In the genomic region with DNA sequence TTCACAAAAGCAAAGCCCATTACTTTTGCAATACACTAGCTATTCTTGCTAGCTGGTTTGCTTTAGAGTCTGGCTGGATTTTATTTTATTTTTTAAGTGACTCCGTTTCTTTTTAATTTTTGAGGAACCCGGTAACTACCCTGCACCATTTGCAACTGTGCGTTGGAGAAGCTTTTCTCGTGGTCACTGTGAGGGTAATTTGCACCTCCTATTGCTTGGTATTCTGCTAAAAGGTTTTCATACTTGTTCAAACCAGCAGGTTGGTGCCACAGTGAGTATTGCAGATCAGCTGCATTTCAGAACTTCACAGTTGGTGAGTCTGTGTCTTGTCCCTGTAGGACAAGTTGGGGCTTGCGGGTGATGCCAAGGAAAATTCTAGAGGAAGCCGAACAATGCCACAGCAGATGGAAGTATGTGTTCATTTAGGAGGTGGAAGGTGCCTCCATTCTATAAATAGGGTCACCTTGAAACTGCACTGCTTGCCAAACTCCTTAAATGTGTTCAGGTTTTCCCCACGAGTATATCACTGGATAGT, we compare ENCODE assay signal across 32 cellular contexts. TPM values are rescaled to one million over a fixed set of nuclear protein-coding genes. Genes with fewer than 3 reads are reported as not detected.
DNase-seq lines count a peak whose midpoint lies in the region; ATAC-seq, FAIRE-seq and TF ChIP-seq lines count a peak whose summit lies in the region.
"Had no signal": no experiment of that assay in that cellular context is flagged by ENCODE, and none has a peak within 500 bp of the region (broad histone marks: within the 10 kb centered on the region; RNA-seq: fewer than 3 reads in every experiment).

No MANE protein-coding gene starts in this region.

- no peaks in the 10 kb centered on the region for H3K36me3 ChIP-seq in CD8-positive, alpha-beta T cell (ENCODE audit: insufficient read depth, low read length)
- H3K36me3 ChIP-seq in keratinocyte (ENCODE audit: control insufficient read depth in 2 of 2, extremely low read depth in 1 of 2, insufficient read depth in 2 of 2, low read length in 2 of 2) (no peaks in the 10 kb centered on the region), SJCRH30 (no peaks in the 10 kb centered on the region), ovary (no peaks in the 10 kb centered on the region)
- H3K36me3 ChIP-seq: left lung, neutrophil, prostate gland, stomach, thyroid gland had no signal

- TF ChIP-seq EP300 in ovary (IDR thresholded peaks at IDR 0.05), result no peak

- no peaks in the 10 kb centered on the region for H3K9me1 ChIP-seq in keratinocyte (ENCODE audit: control insufficient read depth, extremely low read depth, insufficient read depth, low read length)

- DNase-seq in CD8-positive, alpha-beta T cell, result no peak
- DNase-seq in HPDE6-E6E7 (ENCODE audit: extremely low spot score) (peak; percentile 12), keratinocyte (ENCODE audit: low read depth, low spot score) (peak; percentile 69), SJCRH30 (no peak), DMS153 treated with DMSO at 0.1 percent for 48 hours (lab: John Stamatoyannopoulos, UW; ENCODE audit: unreplicated experiment) (no peak), ovary (no peak)
- DNase-seq: activated CD4-positive, alpha-beta memory T cell treated with anti-CD3 and anti-CD28 coated beads, Interleukin-2, amount 10 ng/mL, durations not matched to agents 7 days and 5 days; activated CD4-positive, CD25-positive, alpha-beta regulatory T cell treated with anti-CD3 and anti-CD28 coated beads, Interleukin-2, amount 50 U/mL, for 72 hours; activated CD8-positive, alpha-beta memory T cell treated with anti-CD3 and anti-CD28 coated beads, Interleukin-2, amount 50 U/mL, for 4 hours; activated naive CD4-positive, alpha-beta T cell treated with anti-CD3 and anti-CD28 coated beads, Interleukin-2, amount 50 U/mL, for 16 hours; anterior cingulate cortex; Calu3; cortex of kidney; effector memory CD4-positive, alpha-beta T cell; erythroblast; glutamatergic neuron; left lung; mesenchymal stem cell; NCI-H2029 treated with DMSO at 0.1 percent for 48 hours; NCI-H226; NCI-H526 treated with DMSO at 0.1 percent for 48 hours; PC-3; stimulated activated CD4-positive, alpha-beta T cell treated with anti-CD3 and anti-CD28 coated beads, Interleukin-2, amount 100 ng/mL, for 48 hours; stomach; thyroid gland had no signal

- peaks cover 23% of the 10 kb centered on the region for H3K4me1 ChIP-seq in CD8-positive, alpha-beta T cell (ENCODE audit: insufficient read depth, low read length)
- H3K4me1 ChIP-seq in keratinocyte (ENCODE audit: control insufficient read depth, extremely low read depth, insufficient read depth, low read length) (peaks cover 19% of the 10 kb centered on the region), SJCRH30 (peaks cover 5% of the 10 kb centered on the region; the same call in 1 of the 2 replicates), ovary (ENCODE audit: insufficient read depth) (peaks cover 4% of the 10 kb centered on the region)
- H3K4me1 ChIP-seq: prostate gland had no signal

- CTCF ChIA-PET in CD8-positive, alpha-beta T cell (lab: Charles Lee), result interaction anchor here (0.9 to 1.5 kb wide), 2 partner anchors 13 to 37 kb away, joined by 4 to 7 read pairs; no protein-coding TSS in a partner anchor

- H3K27ac Mint-ChIP-seq in CD8-positive, alpha-beta T cell, result peak overlapping the region; percentile 85
- peak overlapping the region; percentile 14 for H3K27ac Mint-ChIP-seq in activated T-helper 17 cell treated with anti-CD3 and anti-CD28 coated beads, Interleukin-2, amount 50 U/mL, for 72 hours
- H3K27ac Mint-ChIP-seq: activated CD4-positive, alpha-beta memory T cell treated with anti-CD3 and anti-CD28 coated beads, Interleukin-2, amount 10 ng/mL, durations not matched to agents 7 days and 5 days had no signal

- H3K27me3 ChIP-seq in CD8-positive, alpha-beta T cell (ENCODE audit: insufficient read depth, low read length), result no peaks in the 10 kb centered on the region
- no peaks in the 10 kb centered on the region for H3K27me3 ChIP-seq in keratinocyte (ENCODE audit: control insufficient read depth, extremely low read depth, insufficient read depth, low read length)
- no peaks in the 10 kb centered on the region for H3K27me3 ChIP-seq in SJCRH30
- no peaks in the 10 kb centered on the region for H3K27me3 ChIP-seq in ovary
- H3K27me3 ChIP-seq: stomach, thyroid gland had no signal

- peaks cover 9% of the 10 kb centered on the region for H3K79me2 ChIP-seq in keratinocyte (ENCODE audit: control insufficient read depth, insufficient read depth, low read length)

- FAIRE-seq in keratinocyte (lab: Jason Lieb, UNC), result peak; percentile 99
- FAIRE-seq: GM18507 had no signal

- no peak overlapping the region for H3K9ac ChIP-seq in keratinocyte (ENCODE audit: control insufficient read depth, extremely low read depth, insufficient read depth, low read length)

- H3K4me2 ChIP-seq in keratinocyte (ENCODE audit: control insufficient read depth, extremely low read depth, insufficient read depth, low read depth, low read length), result peak overlapping the region; percentile 14

- H3K27ac ChIP-seq in CD8-positive, alpha-beta T cell (ENCODE audit: low read depth, low read length), result no peak overlapping the region
- no peak overlapping the region for H3K27ac ChIP-seq in keratinocyte (ENCODE audit: control insufficient read depth, insufficient read depth, low read length)
- no peak overlapping the region for H3K27ac ChIP-seq in SJCRH30
- no peak overlapping the region for H3K27ac ChIP-seq in ovary
- H3K27ac ChIP-seq: left lung, neutrophil, prostate gland, stomach, thyroid gland had no signal

- H3K4me3 ChIP-seq in CD8-positive, alpha-beta T cell (ENCODE audit: low read depth, low read length), result no peak overlapping the region
- H3K4me3 ChIP-seq in keratinocyte (ENCODE audit: control insufficient read depth in 2 of 3, extremely low read depth in 1 of 3, insufficient read depth in 2 of 3, low read depth in 1 of 3, low read length in 3 of 3), result no peak overlapping the region
- H3K4me3 ChIP-seq in SJCRH30, result no peak overlapping the region
- H3K4me3 ChIP-seq in ovary, result no peak overlapping the region
- H3K4me3 ChIP-seq: left lung, prostate gland, stomach, thyroid gland had no signal

- no peak overlapping the region for H3K4me3 Mint-ChIP-seq in CD8-positive, alpha-beta T cell
- H3K4me3 Mint-ChIP-seq in activated T-helper 17 cell treated with anti-CD3 and anti-CD28 coated beads, Interleukin-2, amount 50 U/mL, for 72 hours, result no peak overlapping the region
- H3K4me3 Mint-ChIP-seq: activated CD4-positive, alpha-beta memory T cell treated with anti-CD3 and anti-CD28 coated beads, Interleukin-2, amount 10 ng/mL, durations not matched to agents 7 days and 5 days had no signal

- H3K9me3 Mint-ChIP-seq in CD8-positive, alpha-beta T cell, result no peaks in the 10 kb centered on the region
- no peaks in the 10 kb centered on the region for H3K9me3 Mint-ChIP-seq in activated T-helper 17 cell treated with anti-CD3 and anti-CD28 coated beads, Interleukin-2, amount 50 U/mL, for 72 hours
- H3K9me3 Mint-ChIP-seq: activated CD4-positive, alpha-beta memory T cell treated with anti-CD3 and anti-CD28 coated beads, Interleukin-2, amount 10 ng/mL, durations not matched to agents 7 days and 5 days had no signal

- H3K9me3 ChIP-seq in CD8-positive, alpha-beta T cell (ENCODE audit: low read length), result no peaks in the 10 kb centered on the region
- no peaks in the 10 kb centered on the region for H3K9me3 ChIP-seq in keratinocyte (ENCODE audit: control insufficient read depth, low read depth, low read length)
- no peaks in the 10 kb centered on the region; the same call in 1 of the 2 replicates for H3K9me3 ChIP-seq in SJCRH30 (replicated peaks)
- no peaks in the 10 kb centered on the region for H3K9me3 ChIP-seq in ovary
- H3K9me3 ChIP-seq: left lung, neutrophil, prostate gland, stomach, thyroid gland had no signal

- peaks cover 44% of the 10 kb centered on the region for H3K4me1 Mint-ChIP-seq in CD8-positive, alpha-beta T cell (ENCODE audit: low read depth)
- H3K4me1 Mint-ChIP-seq in activated T-helper 17 cell treated with anti-CD3 and anti-CD28 coated beads, Interleukin-2, amount 50 U/mL, for 72 hours, result peaks cover 34% of the 10 kb centered on the region

- dilution Hi-C loops in keratinocyte (cut with MboI; ENCODE audit: extremely low pct_ligation_motif_present, low sequenced_read_pairs), result no loop called here

- no peak for TF ChIP-seq CTCF in CD8-positive, alpha-beta T cell (IDR thresholded peaks at IDR 0.05)
- peak in 1 of 3 experiments; percentile 5 for TF ChIP-seq CTCF in keratinocyte (optimal IDR thresholded peaks at IDR 0.05 in 1 of 3, IDR thresholded peaks at IDR 0.05 in 1 of 3, conservative IDR thresholded peaks at IDR 0.05 in 1 of 3; ENCODE audit: extremely low read depth in 1 of 3, insufficient read depth in 2 of 3, low read length in 3 of 3)
- no peak for TF ChIP-seq CTCF in ovary (IDR thresholded peaks at IDR 0.05)

- ATAC-seq in CD8-positive, alpha-beta T cell, result no peak
- ATAC-seq in activated T-helper 17 cell treated with anti-CD3 and anti-CD28 coated beads, Interleukin-2, amount 50 U/mL, for 72 hours (replicated peaks), result no peak
- ATAC-seq: left lung, PC-3, Right ventricle myocardium inferior, sciatic nerve, SK-N-SH treated with all-trans-retinoic acid at 6 μM for 48 hours had no signal

- no peak overlapping the region for H2AFZ ChIP-seq in keratinocyte (ENCODE audit: control insufficient read depth, low read length)

- POLR2A ChIA-PET in CD8-positive, alpha-beta T cell (lab: Charles Lee), result no interaction called here

- intact Hi-C loops in CD8-positive, alpha-beta T cell (cut with DNase I, micrococcal nuclease), result no loop called here
- intact Hi-C loops in ovary (cut with DNase I), result no loop called here

- TF ChIP-seq POLR2A in ovary (IDR thresholded peaks at IDR 0.05), result no peak

- H3K36me3 Mint-ChIP-seq in CD8-positive, alpha-beta T cell, result peaks cover 5% of the 10 kb centered on the region
- H3K36me3 Mint-ChIP-seq in activated T-helper 17 cell treated with anti-CD3 and anti-CD28 coated beads, Interleukin-2, amount 50 U/mL, for 72 hours (ENCODE audit: low read depth), result peaks cover 4% of the 10 kb centered on the region

- no peaks in the 10 kb centered on the region for H4K20me1 ChIP-seq in keratinocyte (ENCODE audit: control insufficient read depth, extremely low read depth, insufficient read depth, low read length)

- WGBS in ovary, 3 donors, result 90 to 95% (median 95%) methylated on average over 7 of the region's 7 CpGs

- H3K27me3 Mint-ChIP-seq in CD8-positive, alpha-beta T cell (ENCODE audit: low read depth), result no peaks in the 10 kb centered on the region
- no peaks in the 10 kb centered on the region for H3K27me3 Mint-ChIP-seq in activated T-helper 17 cell treated with anti-CD3 and anti-CD28 coated beads, Interleukin-2, amount 50 U/mL, for 72 hours
- H3K27me3 Mint-ChIP-seq: activated CD4-positive, alpha-beta memory T cell treated with anti-CD3 and anti-CD28 coated beads, Interleukin-2, amount 10 ng/mL, durations not matched to agents 7 days and 5 days had no signal

RNA-seq across cellular contexts. Expression of a gene that starts 3.9 kb away (rescaled TPM):
- total RNA-seq in CD8-positive, alpha-beta T cell, result 10 to 100 TPM; 22.3 to 25.4 TPM
- total RNA-seq in activated T-helper 17 cell treated with anti-CD3 and anti-CD28 coated beads, Interleukin-2, amount 50 U/mL, for 72 hours, result 10 to 100 TPM; 18.4 to 35.6 TPM
- 6.7 to 19.1 TPM (median 9.9 TPM) in 3 replicates for polyA plus RNA-seq in keratinocyte
- 22.5 TPM for polyA plus RNA-seq in keratinocyte (2011; ENCODE audit: low read depth)
- 10.4 and 12.8 TPM in 2 replicates for polyA plus RNA-seq in keratinocyte (2011; cell fraction: cytosol; rRNA removed)
- 14.5 and 15.4 TPM in 2 replicates for polyA plus RNA-seq in keratinocyte (2011; cell fraction: nucleus; rRNA removed)
- 18.5 and 18.8 TPM in 2 replicates for polyA plus RNA-seq in keratinocyte (2012; ENCODE audit: low replicate concordance)
- 3.6 to 9.4 TPM (median 6.0 TPM) in 3 replicates for polyA minus RNA-seq in keratinocyte
- 4.0 TPM for polyA minus RNA-seq in keratinocyte (2011; cell fraction: cytosol; rRNA and poly(A)+ RNA removed)
- polyA minus RNA-seq in keratinocyte (2011; cell fraction: nucleus; rRNA and poly(A)+ RNA removed), result 2.1 and 5.4 TPM in 2 replicates
- total RNA-seq in SJCRH30 (2014; rRNA removed; shearing (Covaris generic)), result 22.8 and 22.9 TPM in 2 replicates
- 10 to 100 TPM; 11.5 to 30.3 (median 26.3) TPM for total RNA-seq in ovary
- polyA plus RNA-seq in ovary, result 10 to 100 TPM; 13.9 to 25.8 TPM

Comparison
In these comparisons a context has a peak if more than half of its experiments do, and no peak if none do; other contexts are left out.
1. DNase-seq: peak in HPDE6-E6E7 (single experiment) and keratinocyte (single experiment); none in CD8-positive, alpha-beta T cell (0 of 7), SJCRH30 (0 of 2), DMS153 treated with DMSO at 0.1 percent for 48 hours (single experiment) and ovary (0 of 5).